In genomic region chr6:63963756-63964315, GRCh38 we compare ENCODE assay signal across 25 cellular contexts.
DNase-seq lines count a peak whose midpoint lies in the region; ATAC-seq and TF ChIP-seq lines count a peak whose summit lies in the region.
"Had no signal": no experiment of that assay in that cellular context is flagged by ENCODE, and none has a peak within 500 bp of the region (broad histone marks: within the 10 kb centered on the region; RNA-seq: fewer than 3 reads in every experiment).

No MANE protein-coding gene starts in this region.

- H3K4ac ChIP-seq in IMR-90 (ENCODE audit: low read depth, low read length) = no peak overlapping the region

- no peak overlapping the region for H3K14ac ChIP-seq in IMR-90 (replicated peaks; ENCODE audit: low read depth, low read length)

- CTCF ChIA-PET in IMR-90 (lab: Yijun Ruan, JAX) = no interaction called here

- peaks cover 18% of the 10 kb centered on the region for H3K4me1 Mint-ChIP-seq in brain
- H3K4me1 Mint-ChIP-seq: activated B cell treated with CpG ODN at 0.5 μM for 24 hours; CD8-positive, alpha-beta memory T cell; memory B cell; stimulated activated naive B cell treated with anti-CD40 and anti-IgM and Interleukin-4, amounts not matched to agents 10 μg/mL and 1 μg/mL and 100 μg/mL, for 72 hours had no signal

- no peaks in the 10 kb centered on the region for H3K9me3 ChIP-seq in IMR-90 (ENCODE audit: control insufficient read depth, insufficient read depth, low read length)
- H3K9me3 ChIP-seq: adrenal gland, breast epithelium, HAP-1, MG63, thyroid gland had no signal

- no peak overlapping the region for H2AFZ ChIP-seq in IMR-90 (replicated peaks; ENCODE audit: low read length, poor library complexity)
- H2AFZ ChIP-seq: parathyroid adenoma had no signal

- H3K56ac ChIP-seq in IMR-90 (ENCODE audit: extremely low read depth, insufficient read depth, low read length) = no peak overlapping the region

- peak; percentile 18 for DNase-seq in D341Med (ENCODE audit: low spot score)
- DNase-seq in IMR-90 = no peak
- DNase-seq in medulla oblongata (ENCODE audit: extremely low spot score) = peak; percentile 24
- no peak for DNase-seq in NCI-H1105 (lab: John Stamatoyannopoulos, UW)
- no peak for DNase-seq in NCI-H1048 (lab: John Stamatoyannopoulos, UW)
- DNase-seq in ureter (ENCODE audit: low spot score) = no peak
- DNase-seq: activated B cell treated with CpG ODN at 0.5 μM for 24 hours; activated CD4-positive, alpha-beta T cell treated with anti-CD3 and anti-CD28 coated beads, Interleukin-2, amount 50 U/mL, for 48 hours; activated gamma-delta T cell treated with Interleukin-2 at 50 U/mL for 16 hours; adrenal gland; CD8-positive, alpha-beta memory T cell; dorsolateral prefrontal cortex; MG63; NCI-H1694; NCI-H2227 treated with DMSO at 0.1 percent for 48 hours; stimulated activated naive B cell treated with anti-CD40 and anti-IgM and Interleukin-4, amounts not matched to agents 10 μg/mL and 1 μg/mL and 100 μg/mL, for 72 hours had no signal

- no peak for ATAC-seq in IMR-90 (ENCODE audit: low read depth)
- ATAC-seq in GM18858 (IDR thresholded peaks at IDR 0.05; ENCODE audit: unreplicated experiment) = no peak
- ATAC-seq: stimulated activated naive B cell treated with anti-CD40 and anti-IgM and Interleukin-4, amounts not matched to agents 10 μg/mL and 1 μg/mL and 100 μg/mL, for 72 hours had no signal

- in situ Hi-C loops in IMR-90 (cut with MboI; ENCODE audit: low sequenced_read_pairs) = no loop called here

- POLR2A ChIA-PET in IMR-90 (lab: Charles Lee; ENCODE audit: unreplicated experiment) = no interaction called here

- peak overlapping the region; percentile 42 to 84 (median 59) for H3K27ac Mint-ChIP-seq in brain
- H3K27ac Mint-ChIP-seq: activated B cell treated with CpG ODN at 0.5 μM for 24 hours; CD8-positive, alpha-beta memory T cell; memory B cell; stimulated activated naive B cell treated with anti-CD40 and anti-IgM and Interleukin-4, amounts not matched to agents 10 μg/mL and 1 μg/mL and 100 μg/mL, for 72 hours; T-helper 2 cell treated with Interferon-gamma antibody and Interleukin-4, amounts not matched to agents 5 μg/mL and 100 μg/mL, for 36 hours had no signal

- no peak overlapping the region for H4K5ac ChIP-seq in IMR-90 (ENCODE audit: low read depth, low read length)

- H3K9me3 Mint-ChIP-seq in brain = peaks cover 0 to 4% (median 0%) of the 10 kb centered on the region in 5 experiments
- H3K9me3 Mint-ChIP-seq: activated B cell treated with CpG ODN at 0.5 μM for 24 hours; T-helper 2 cell treated with Interferon-gamma antibody and Interleukin-4, amounts not matched to agents 5 μg/mL and 100 μg/mL, for 36 hours had no signal

- H2AK9ac ChIP-seq in IMR-90 (replicated peaks; ENCODE audit: low read depth, low read length, poor library complexity) = no peak overlapping the region

- H3K4me3 ChIP-seq in IMR-90 (ENCODE audit: insufficient read depth, low read depth, low read length) = no peak overlapping the region
- H3K4me3 ChIP-seq: adrenal gland, breast epithelium, dorsolateral prefrontal cortex, HAP-1, MG63, SK-N-MC, thyroid gland had no signal

- TF ChIP-seq CTCF in IMR-90 (conservative IDR thresholded peaks at IDR 0.05; ENCODE audit: low read depth, low read length) (0 out of 2 replicates have a peak, but pooled peaks have one; percentile 5), brain (conservative IDR thresholded peaks at IDR 0.05) (peak in 1 of 2 experiments; percentile 32)

- no peak for TF ChIP-seq RAD21 in IMR-90 (IDR thresholded peaks at IDR 0.05; ENCODE audit: low read length)

- peaks cover 8% of the 10 kb centered on the region for H3K27me3 Mint-ChIP-seq in brain
- H3K27me3 Mint-ChIP-seq: activated B cell treated with CpG ODN at 0.5 μM for 24 hours; CD8-positive, alpha-beta memory T cell; memory B cell; stimulated activated naive B cell treated with anti-CD40 and anti-IgM and Interleukin-4, amounts not matched to agents 10 μg/mL and 1 μg/mL and 100 μg/mL, for 72 hours had no signal

- no peak overlapping the region for H3K9ac ChIP-seq in IMR-90 (ENCODE audit: low read depth, low read length)
- H3K9ac ChIP-seq: parathyroid adenoma had no signal

- H3K4me3 Mint-ChIP-seq in brain = no peak overlapping the region
- H3K4me3 Mint-ChIP-seq: activated B cell treated with CpG ODN at 0.5 μM for 24 hours; CD8-positive, alpha-beta memory T cell; memory B cell; stimulated activated naive B cell treated with anti-CD40 and anti-IgM and Interleukin-4, amounts not matched to agents 10 μg/mL and 1 μg/mL and 100 μg/mL, for 72 hours; T-helper 2 cell treated with Interferon-gamma antibody and Interleukin-4, amounts not matched to agents 5 μg/mL and 100 μg/mL, for 36 hours had no signal

- H2AK5ac ChIP-seq in IMR-90 (ENCODE audit: low read depth, low read length) = no peak overlapping the region

- no peak overlapping the region for H2BK15ac ChIP-seq in IMR-90 (ENCODE audit: low read depth, low read length)

- dilution Hi-C loops in IMR-90 (cut with HindIII; ENCODE audit: low sequenced_read_pairs, unreplicated experiment) = no loop called here

- no peak overlapping the region for H4K8ac ChIP-seq in IMR-90 (ENCODE audit: low read depth in 2 of 2, low read length in 2 of 2)

- H2BK120ac ChIP-seq in IMR-90 (ENCODE audit: low read depth, low read length) = no peak overlapping the region

- H3K4me2 ChIP-seq in IMR-90 (ENCODE audit: low read depth, low read length) = no peak overlapping the region

- H3K36me3 ChIP-seq in IMR-90 (ENCODE audit: control insufficient read depth, insufficient read depth, low read length) = no peaks in the 10 kb centered on the region
- H3K36me3 ChIP-seq: adrenal gland, breast epithelium, HAP-1, MG63, thyroid gland had no signal

- no TSS peak for BruUV-seq in IMR-90 (replicated peaks; lab: Mats Ljungman, UMichigan)

- no peak overlapping the region for H3K27ac ChIP-seq in IMR-90 (ENCODE audit: insufficient read depth, low read length)
- H3K27ac ChIP-seq: adrenal gland, breast epithelium, parathyroid adenoma, SK-N-MC had no signal

- H4K20me1 ChIP-seq in IMR-90 (ENCODE audit: insufficient read depth, low read length) = no peaks in the 10 kb centered on the region

- intact Hi-C loops in IMR-90 (cut with micrococcal nuclease) = no loop called here

- H3K36me3 Mint-ChIP-seq in brain = no peaks in the 10 kb centered on the region
- H3K36me3 Mint-ChIP-seq: CD8-positive, alpha-beta memory T cell; memory B cell; stimulated activated naive B cell treated with anti-CD40 and anti-IgM and Interleukin-4, amounts not matched to agents 10 μg/mL and 1 μg/mL and 100 μg/mL, for 72 hours had no signal

- H3K4me1 ChIP-seq in IMR-90 (ENCODE audit: control insufficient read depth, insufficient read depth, low read length) = no peaks in the 10 kb centered on the region
- H3K4me1 ChIP-seq: adrenal gland, breast epithelium, HAP-1, parathyroid adenoma had no signal

- TF ChIP-seq POLR2A in IMR-90 (IDR thresholded peaks at IDR 0.05; ENCODE audit: low read depth, low read length) = no peak

- no peak overlapping the region for H3K23ac ChIP-seq in IMR-90 (ENCODE audit: low read depth, low read length)

- H2BK5ac ChIP-seq in IMR-90 (ENCODE audit: low read depth, low read length, poor library complexity, severe bottlenecking) = no peak overlapping the region

- H2BK20ac ChIP-seq in IMR-90 (ENCODE audit: low read depth, low read length) = no peak overlapping the region

- H3K79me1 ChIP-seq in IMR-90 (ENCODE audit: low read depth in 1 of 2, low read length in 2 of 2) = no peaks in the 10 kb centered on the region

- H3K18ac ChIP-seq in IMR-90 (ENCODE audit: low read depth, low read length) = no peak overlapping the region

- no peaks in the 10 kb centered on the region for H3K27me3 ChIP-seq in IMR-90 (ENCODE audit: control insufficient read depth, insufficient read depth, low read length)
- H3K27me3 ChIP-seq: adrenal gland, breast epithelium, dorsolateral prefrontal cortex, MG63, thyroid gland had no signal

- H4K91ac ChIP-seq in IMR-90 (ENCODE audit: insufficient read depth, low read depth, low read length) = no peak overlapping the region

- H3K9me1 ChIP-seq in IMR-90 (ENCODE audit: insufficient read depth, low read length) = no peaks in the 10 kb centered on the region

TF ChIP-seq in IMR-90, 13 proteins besides CTCF, POLR2A, EP300 and RAD21:
- TF ChIP-seq, protein P1, sequence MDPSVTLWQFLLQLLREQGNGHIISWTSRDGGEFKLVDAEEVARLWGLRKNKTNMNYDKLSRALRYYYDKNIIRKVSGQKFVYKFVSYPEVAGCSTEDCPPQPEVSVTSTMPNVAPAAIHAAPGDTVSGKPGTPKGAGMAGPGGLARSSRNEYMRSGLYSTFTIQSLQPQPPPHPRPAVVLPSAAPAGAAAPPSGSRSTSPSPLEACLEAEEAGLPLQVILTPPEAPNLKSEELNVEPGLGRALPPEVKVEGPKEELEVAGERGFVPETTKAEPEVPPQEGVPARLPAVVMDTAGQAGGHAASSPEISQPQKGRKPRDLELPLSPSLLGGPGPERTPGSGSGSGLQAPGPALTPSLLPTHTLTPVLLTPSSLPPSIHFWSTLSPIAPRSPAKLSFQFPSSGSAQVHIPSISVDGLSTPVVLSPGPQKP (IDR thresholded peaks at IDR 0.05; ENCODE audit: borderline replicate concordance, low read depth, low read length) = no peak
- TF ChIP-seq CHD1 (IDR thresholded peaks at IDR 0.05; ENCODE audit: low read depth, low read length) = no peak
- TF ChIP-seq NFE2L2 (IDR thresholded peaks at IDR 0.05; ENCODE audit: low read depth, low read length) = no peak
- TF ChIP-seq MXI1 (IDR thresholded peaks at IDR 0.05; ENCODE audit: borderline replicate concordance, low read depth, low read length) = no peak
- TF ChIP-seq RFX5 (IDR thresholded peaks at IDR 0.05; ENCODE audit: low read depth, low read length) = no peak
- TF ChIP-seq CEBPB (IDR thresholded peaks at IDR 0.05; ENCODE audit: low read depth, low read length) = no peak
- TF ChIP-seq RCOR1 (IDR thresholded peaks at IDR 0.05; ENCODE audit: insufficient replicate concordance, low read length) = no peak
- no peak for TF ChIP-seq MAFK (IDR thresholded peaks at IDR 0.05; ENCODE audit: low read depth, low read length)
- TF ChIP-seq MAZ (IDR thresholded peaks at IDR 0.05; ENCODE audit: borderline replicate concordance, low read depth, low read length) = no peak
- no peak for TF ChIP-seq SMC3 (IDR thresholded peaks at IDR 0.05; ENCODE audit: low read depth, low read length)
- TF ChIP-seq USF2 (IDR thresholded peaks at IDR 0.05; ENCODE audit: low read depth, low read length) = no peak
- no peak for TF ChIP-seq FOS (IDR thresholded peaks at IDR 0.05; ENCODE audit: low read depth, low read length)
- no peak for TF ChIP-seq BHLHE40 (IDR thresholded peaks at IDR 0.05; ENCODE audit: low read depth, low read length)

Comparison
In these comparisons a context has a peak if more than half of its experiments do, and no peak if none do; other contexts are left out.
1. DNase-seq: peak in D341Med (single experiment) and medulla oblongata (single experiment); none in IMR-90 (single experiment), NCI-H1105 (single experiment), NCI-H1048 (single experiment) and ureter (single experiment).